ENCODE assay signal across 27 cellular contexts in the genomic region with DNA sequence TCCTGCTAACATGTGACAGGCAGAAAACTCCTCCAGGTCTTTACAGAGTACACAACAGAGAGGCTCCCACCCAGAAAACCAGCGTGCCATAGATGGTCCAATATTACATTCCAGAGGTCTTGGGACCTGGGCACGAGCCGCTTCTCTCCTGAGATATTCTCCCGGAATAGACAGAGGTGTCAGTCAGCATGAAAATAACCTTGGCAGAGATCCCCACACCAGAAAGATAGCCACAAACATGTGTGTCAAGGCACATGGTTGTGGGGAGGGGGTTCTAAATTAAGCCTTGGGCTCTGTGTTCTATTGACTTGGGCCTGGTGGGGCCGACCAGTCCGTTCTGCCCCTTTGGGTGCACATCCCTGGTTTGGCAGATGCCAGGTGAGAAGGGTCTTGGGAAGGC.
"Had no signal": no experiment of that assay in that cellular context is flagged by ENCODE, and none has a peak within 500 bp of the region (broad histone marks: within the 10 kb centered on the region; RNA-seq: fewer than 3 reads in every experiment).

No MANE protein-coding gene starts in this region.

- H3K4me1 Mint-ChIP-seq: activated naive CD8-positive, alpha-beta T cell treated with anti-CD3 and anti-CD28 coated beads, Interleukin-2, amount 50 U/mL, for 24 hours; WTC11 had no signal

- H3K4me3 Mint-ChIP-seq: activated CD8-positive, alpha-beta T cell treated with anti-CD3 and anti-CD28 coated beads, Interleukin-2, amount 10 ng/mL, durations not matched to agents 7 days and 5 days; activated naive CD8-positive, alpha-beta T cell treated with anti-CD3 and anti-CD28 coated beads, Interleukin-2, amount 50 U/mL, for 24 hours; T-helper 1 cell treated with Interleukin-12 subunit alpha and Interleukin-12 subunit beta and Interleukin-4 antibody, amounts not matched to agents 30 μg/mL and 1 μg/mL, for 36 hours; WTC11 had no signal

- H3K27ac Mint-ChIP-seq: activated CD8-positive, alpha-beta T cell treated with anti-CD3 and anti-CD28 coated beads, Interleukin-2, amount 10 ng/mL, durations not matched to agents 7 days and 5 days; activated naive CD8-positive, alpha-beta T cell treated with anti-CD3 and anti-CD28 coated beads, Interleukin-2, amount 50 U/mL, for 24 hours; T-helper 1 cell treated with Interleukin-12 subunit alpha and Interleukin-12 subunit beta and Interleukin-4 antibody, amounts not matched to agents 30 μg/mL and 1 μg/mL, for 36 hours; WTC11 had no signal

- H3K36me3 Mint-ChIP-seq: activated naive CD4-positive, alpha-beta T cell treated with anti-CD3 and anti-CD28 coated beads, Interleukin-2, amount 50 U/mL, for 72 hours; WTC11 had no signal

- DNase-seq: activated CD4-positive, alpha-beta T cell treated with anti-CD3 and anti-CD28 coated beads for 48 hours; activated CD4-positive, alpha-beta T cell treated with anti-CD3 and anti-CD28 coated beads, Interleukin-2, amount 50 U/mL, for 4 hours; activated CD4-positive, CD25-positive, alpha-beta regulatory T cell treated with anti-CD3 and anti-CD28 coated beads, Interleukin-2, amount 50 U/mL, for 72 hours; activated CD8-positive, alpha-beta memory T cell treated with anti-CD3 and anti-CD28 coated beads, Interleukin-2, amount 50 U/mL, for 48 hours; activated CD8-positive, alpha-beta T cell treated with anti-CD3 and anti-CD28 coated beads, Interleukin-2, amount 10 ng/mL, durations not matched to agents 7 days and 5 days; activated naive CD8-positive, alpha-beta T cell treated with anti-CD3 and anti-CD28 coated beads, Interleukin-2, amount 50 U/mL, for 24 hours; activated T-cell treated with anti-CD3 and anti-CD28 coated beads, Interleukin-2, amount 50 U/mL, for 1 hour; amniotic stem cell; body of pancreas; IMR-90; Kasumi-1; KBM-7; NCI-H1092; NCI-H1417; NCI-H1930; NCI-H2171; NCI-H2227 treated with DMSO at 0.1 percent for 48 hours; NCI-H446 treated with DMSO at 0.1 percent for 48 hours; NCI-H524 treated with DMSO at 0.1 percent for 48 hours; NCI-H774; RPMI8226; SHP77 had no signal

- H3K27me3 ChIP-seq: ascending aorta, body of pancreas had no signal

- ATAC-seq: activated CD8-positive, alpha-beta T cell treated with anti-CD3 and anti-CD28 coated beads, Interleukin-2, amount 10 ng/mL, durations not matched to agents 7 days and 5 days; activated naive CD4-positive, alpha-beta T cell treated with anti-CD3 and anti-CD28 coated beads, Interleukin-2, amount 50 U/mL, for 72 hours; activated naive CD8-positive, alpha-beta T cell treated with anti-CD3 and anti-CD28 coated beads, Interleukin-2, amount 50 U/mL, for 24 hours; body of pancreas; Panc1; WTC11 had no signal

- H3K4me3 ChIP-seq: ascending aorta, body of pancreas had no signal

- H3K9me3 ChIP-seq: ascending aorta, body of pancreas had no signal

- H3K4me1 ChIP-seq: ascending aorta, body of pancreas had no signal

- H3K9me3 Mint-ChIP-seq: activated naive CD4-positive, alpha-beta T cell treated with anti-CD3 and anti-CD28 coated beads, Interleukin-2, amount 50 U/mL, for 72 hours; activated naive CD8-positive, alpha-beta T cell treated with anti-CD3 and anti-CD28 coated beads, Interleukin-2, amount 50 U/mL, for 24 hours; T-helper 1 cell treated with Interleukin-12 subunit alpha and Interleukin-12 subunit beta and Interleukin-4 antibody, amounts not matched to agents 30 μg/mL and 1 μg/mL, for 36 hours had no signal

- H3K36me3 ChIP-seq: ascending aorta had no signal

- H3K27ac ChIP-seq: ascending aorta, body of pancreas had no signal
